In genomic region chr12:56117778-56118687, GRCh38 we compare ENCODE assay signal across 8 cellular contexts. TPM values are rescaled to one million over a fixed set of nuclear protein-coding genes. Genes with fewer than 3 reads are reported as not detected.
DNase-seq lines count a peak whose midpoint lies in the region; ATAC-seq and TF ChIP-seq lines count a peak whose summit lies in the region.

Gene ZC3H10 (plus strand): TSS chr12:56118266. CDS start chr12:56120563, 2,297 bp downstream.

- peaks cover 22 to 44% (median 31%) of the 10 kb centered on the region in 4 donors for H3K4me1 Mint-ChIP-seq in CD4-positive, alpha-beta memory T cell
- peaks cover 40% of the 10 kb centered on the region for H3K4me1 Mint-ChIP-seq in activated CD4-positive, alpha-beta memory T cell treated with anti-CD3 and anti-CD28 coated beads, Interleukin-2, amount 10 ng/mL, durations not matched to agents 7 days and 5 days

- peaks cover 34% of the 10 kb centered on the region for H3K4me1 ChIP-seq in CD4-positive, alpha-beta memory T cell (ENCODE audit: insufficient read depth, low read length)
- peaks cover 9% of the 10 kb centered on the region for H3K4me1 ChIP-seq in ectodermal cell (ENCODE audit: control insufficient read depth, insufficient read depth, low read length)
- peaks cover 21% of the 10 kb centered on the region for H3K4me1 ChIP-seq in lower lobe of right lung

- WGBS in ectodermal cell, 2 experiments: 1% methylated on average over 60 of the region's 61 CpGs

- peak within 1 kb of the TSS; percentile 95 to 99 (median 98) for H3K4me3 Mint-ChIP-seq in CD4-positive, alpha-beta memory T cell
- H3K4me3 Mint-ChIP-seq in activated CD4-positive, alpha-beta memory T cell treated with anti-CD3 and anti-CD28 coated beads, Interleukin-2, amount 10 ng/mL, durations not matched to agents 7 days and 5 days: peak within 1 kb of the TSS; percentile 99

- H3K36me3 ChIP-seq in CD4-positive, alpha-beta memory T cell (ENCODE audit: insufficient read depth, low read length): peaks cover 6% of the 10 kb centered on the region
- H3K36me3 ChIP-seq in ectodermal cell (ENCODE audit: control insufficient read depth, insufficient read depth, low read length): peaks cover 25% of the 10 kb centered on the region
- H3K36me3 ChIP-seq in lower lobe of right lung: peaks cover 37% of the 10 kb centered on the region

- no peaks in the 10 kb centered on the region for H3K27me3 Mint-ChIP-seq in CD4-positive, alpha-beta memory T cell
- H3K27me3 Mint-ChIP-seq in activated CD4-positive, alpha-beta memory T cell treated with anti-CD3 and anti-CD28 coated beads, Interleukin-2, amount 10 ng/mL, durations not matched to agents 7 days and 5 days: no peaks in the 10 kb centered on the region

- peak; percentile 96 to 99 (median 98) for DNase-seq in CD4-positive, alpha-beta memory T cell
- DNase-seq in NCI-H82 (lab: John Stamatoyannopoulos, UW): peak; percentile 100
- DNase-seq in activated CD4-positive, alpha-beta memory T cell treated with anti-CD3 and anti-CD28 coated beads, Interleukin-2, amount 10 ng/mL, durations not matched to agents 7 days and 5 days: peak; percentile 99
- DNase-seq in lower lobe of right lung: peak; percentile 99
- peak; percentile 97 to 98 (median 98) for DNase-seq in stimulated activated CD4-positive, alpha-beta T cell treated with anti-CD3 and anti-CD28 coated beads, TNF-alpha, amount 100 ng/mL, for 24 hours (ENCODE audit: low read depth in 3 of 3)

- H3K27me3 ChIP-seq in CD4-positive, alpha-beta memory T cell (ENCODE audit: insufficient read depth, low read length): no peaks in the 10 kb centered on the region
- no peaks in the 10 kb centered on the region for H3K27me3 ChIP-seq in ectodermal cell (ENCODE audit: control insufficient read depth, insufficient read depth, low read length, poor library complexity, severe bottlenecking)
- no peaks in the 10 kb centered on the region for H3K27me3 ChIP-seq in lower lobe of right lung (ENCODE audit: low read depth)

- peak within 1 kb of the TSS; percentile 94 to 100 (median 99) for H3K27ac Mint-ChIP-seq in CD4-positive, alpha-beta memory T cell
- H3K27ac Mint-ChIP-seq in activated CD4-positive, alpha-beta memory T cell treated with anti-CD3 and anti-CD28 coated beads, Interleukin-2, amount 10 ng/mL, durations not matched to agents 7 days and 5 days: peak within 1 kb of the TSS; percentile 99

- no peaks in the 10 kb centered on the region for H3K9me3 Mint-ChIP-seq in CD4-positive, alpha-beta memory T cell
- H3K9me3 Mint-ChIP-seq in activated CD4-positive, alpha-beta memory T cell treated with anti-CD3 and anti-CD28 coated beads, Interleukin-2, amount 10 ng/mL, durations not matched to agents 7 days and 5 days: no peaks in the 10 kb centered on the region

- intact Hi-C loops in CD4-positive, alpha-beta memory T cell (cut with micrococcal nuclease): loop anchor here (1.0 to 5.0 kb wide), 13 partner anchors 8 to 519 kb away; partner anchors contain the start of genes CS, MYL6B, PYM1 and RPS26
- intact Hi-C loops in lower lobe of right lung (cut with DNase I): no loop called here

- H3K4me3 ChIP-seq in CD4-positive, alpha-beta memory T cell (ENCODE audit: low read length in 2 of 2): peak within 1 kb of the TSS; percentile 99
- peak within 1 kb of the TSS; percentile 86 for H3K4me3 ChIP-seq in ectodermal cell (ENCODE audit: insufficient read depth, low read depth, low read length)
- H3K4me3 ChIP-seq in lower lobe of right lung: peak within 1 kb of the TSS; percentile 72

- peak; percentile 53 for TF ChIP-seq CTCF in lower lobe of right lung (IDR thresholded peaks at IDR 0.05)

- CTCF ChIA-PET in CD4-positive, alpha-beta memory T cell (lab: Charles Lee; ENCODE audit: partially characterized antibody): interaction anchor here (0.6 to 13.2 kb wide), 42 partner anchors 10 to 379 kb away, joined by 3 to 264 read pairs (median 6); partner anchors contain the start of genes ANKRD52, CNPY2, ESYT1 and IL23A
- CTCF ChIA-PET in activated CD4-positive, alpha-beta memory T cell treated with anti-CD3 and anti-CD28 coated beads, Interleukin-2, amount 10 ng/mL, durations not matched to agents 7 days and 5 days (lab: Charles Lee): interaction anchor here (0.5 to 15.1 kb wide), 41 partner anchors 9 to 1467 kb away, joined by 3 to 271 read pairs (median 4); partner anchors contain the start of genes ESYT1, MYL6, MYL6B and ORMDL2

- ATAC-seq in GM19438 (IDR thresholded peaks at IDR 0.05; ENCODE audit: low read depth, unreplicated experiment) (peak; percentile 82), HG03575 (IDR thresholded peaks at IDR 0.05; ENCODE audit: extremely low read depth, insufficient number of reproducible peaks, low FRiP score, unreplicated experiment) (peak; percentile 69), lower lobe of right lung (peak; percentile 90 to 95)

- H3K27ac ChIP-seq in CD4-positive, alpha-beta memory T cell (ENCODE audit: low read depth, low read length): peak within 1 kb of the TSS; percentile 89
- H3K27ac ChIP-seq in ectodermal cell (ENCODE audit: insufficient read depth, low read depth, low read length, poor library complexity, severe bottlenecking): peak within 1 kb of the TSS; percentile 97
- peak within 1 kb of the TSS; percentile 91 for H3K27ac ChIP-seq in lower lobe of right lung

- POLR2A ChIA-PET in CD4-positive, alpha-beta memory T cell (lab: Charles Lee; ENCODE audit: partially characterized antibody): interaction anchor here (0.5 to 7.6 kb wide), 53 partner anchors 10 to 993 kb away, joined by 3 to 324 read pairs (median 6); partner anchors contain the start of genes ANKRD52, ATP5F1B, BAZ2A and BLOC1S1
- POLR2A ChIA-PET in activated CD4-positive, alpha-beta memory T cell treated with anti-CD3 and anti-CD28 coated beads, Interleukin-2, amount 10 ng/mL, durations not matched to agents 7 days and 5 days (lab: Charles Lee): interaction anchor here (0.6 to 6.3 kb wide), 39 partner anchors 11 to 1403 kb away, joined by 3 to 226 read pairs (median 5); partner anchors contain the start of genes ANKRD52, CNPY2, DDIT3 and ESYT1

- no peaks in the 10 kb centered on the region for H3K9me3 ChIP-seq in CD4-positive, alpha-beta memory T cell (ENCODE audit: control insufficient read depth in 1 of 2, low read length in 2 of 2)
- no peaks in the 10 kb centered on the region for H3K9me3 ChIP-seq in ectodermal cell (ENCODE audit: control insufficient read depth, low read length)
- no peaks in the 10 kb centered on the region for H3K9me3 ChIP-seq in lower lobe of right lung

- peaks cover 30 to 42% of the 10 kb centered on the region in 2 donors for H3K36me3 Mint-ChIP-seq in CD4-positive, alpha-beta memory T cell
- H3K36me3 Mint-ChIP-seq in activated CD4-positive, alpha-beta memory T cell treated with anti-CD3 and anti-CD28 coated beads, Interleukin-2, amount 10 ng/mL, durations not matched to agents 7 days and 5 days (ENCODE audit: low read depth): peaks cover 44% of the 10 kb centered on the region

RNA-seq across cellular contexts. Expression of gene ZC3H10, which starts in this region (rescaled TPM):
- 10 to 100 TPM; 16.3 to 19.6 TPM for total RNA-seq in CD4-positive, alpha-beta memory T cell
- 1 to 10 TPM in 1 of 2 donors, under 1 TPM in 1; 0.27 to 3.9 TPM for polyA plus RNA-seq in CD4-positive, alpha-beta memory T cell
- 10 to 100 TPM in 1 of 2 experiments, 1 to 10 TPM in 1; 8.0 to 10.3 TPM for total RNA-seq in activated CD4-positive, alpha-beta memory T cell treated with anti-CD3 and anti-CD28 coated beads, Interleukin-2, amount 10 ng/mL, durations not matched to agents 7 days and 5 days
- polyA plus RNA-seq in ectodermal cell (2013, experiment 1 of 4): 8.6 TPM
- polyA plus RNA-seq in ectodermal cell (2013, experiment 2 of 4): 7.2 TPM
- 5.1 TPM for polyA plus RNA-seq in ectodermal cell (2013, experiment 3 of 4)
- polyA plus RNA-seq in ectodermal cell (2013, experiment 4 of 4): 5.5 TPM
- 12.5 TPM for total RNA-seq in lower lobe of right lung

Comparison
In these comparisons a context has a peak if more than half of its experiments do, and no peak if none do; other contexts are left out.
1. Peak in every context shown above with its lines: DNase-seq, ATAC-seq, H3K4me3 ChIP-seq and H3K27ac ChIP-seq.